In genomic region chr21:44485796-44486195, GRCh38 we compare ENCODE assay signal across 12 cellular contexts. TPM values are rescaled to one million over a fixed set of nuclear protein-coding genes. Genes with fewer than 3 reads are reported as not detected.
A peak's percentile ranks its signal among the peaks of the same experiment; 100 is the strongest.
DNase-seq lines count a peak whose midpoint lies in the region; ATAC-seq and TF ChIP-seq lines count a peak whose summit lies in the region.
"Had no signal": no experiment of that assay in that cellular context is flagged by ENCODE, and none has a peak within 500 bp of the region (broad histone marks: within the 10 kb centered on the region; RNA-seq: fewer than 3 reads in every experiment).

No MANE protein-coding gene starts in this region.

- ATAC-seq in activated CD8-positive, alpha-beta T cell treated with anti-CD3 and anti-CD28 coated beads, Interleukin-2, amount 10 ng/mL, durations not matched to agents 7 days and 5 days, result peak; percentile 37

- H3K4me3 Mint-ChIP-seq in activated CD8-positive, alpha-beta T cell treated with anti-CD3 and anti-CD28 coated beads, Interleukin-2, amount 10 ng/mL, durations not matched to agents 7 days and 5 days, result peak overlapping the region; percentile 70

- H3K9ac ChIP-seq in iPS-20b (ENCODE audit: low read depth, low read length), result peak overlapping the region; percentile 24; the same call in 1 of the 2 replicates

- POLR2A ChIA-PET in activated CD8-positive, alpha-beta T cell treated with anti-CD3 and anti-CD28 coated beads, Interleukin-2, amount 10 ng/mL, durations not matched to agents 7 days and 5 days (lab: Charles Lee), result no interaction called here

- H3K9me3 Mint-ChIP-seq in activated CD8-positive, alpha-beta T cell treated with anti-CD3 and anti-CD28 coated beads, Interleukin-2, amount 10 ng/mL, durations not matched to agents 7 days and 5 days (ENCODE audit: insufficient read depth), result no peaks in the 10 kb centered on the region
- H3K9me3 Mint-ChIP-seq: activated naive CD4-positive, alpha-beta T cell treated with anti-CD3 and anti-CD28 coated beads, Interleukin-2, amount 50 U/mL, for 72 hours had no signal

- no peaks in the 10 kb centered on the region; the same call in 1 of the 2 replicates for H3K4me1 ChIP-seq in iPS-20b (ENCODE audit: insufficient read depth, low read length)
- no peaks in the 10 kb centered on the region for H3K4me1 ChIP-seq in sigmoid colon
- H3K4me1 ChIP-seq: heart right ventricle had no signal

- no peak for TF ChIP-seq CTCF in sigmoid colon (IDR thresholded peaks at IDR 0.05)

- H3K36me3 Mint-ChIP-seq in activated CD8-positive, alpha-beta T cell treated with anti-CD3 and anti-CD28 coated beads, Interleukin-2, amount 10 ng/mL, durations not matched to agents 7 days and 5 days (ENCODE audit: low read depth), result no peaks in the 10 kb centered on the region
- H3K36me3 Mint-ChIP-seq: activated naive CD4-positive, alpha-beta T cell treated with anti-CD3 and anti-CD28 coated beads, Interleukin-2, amount 50 U/mL, for 72 hours had no signal

- H3K27me3 Mint-ChIP-seq in activated CD8-positive, alpha-beta T cell treated with anti-CD3 and anti-CD28 coated beads, Interleukin-2, amount 10 ng/mL, durations not matched to agents 7 days and 5 days (ENCODE audit: low read depth), result peaks cover 4% of the 10 kb centered on the region

- intact Hi-C loops in sigmoid colon (cut with DNase I), result no loop called here

- peak overlapping the region; percentile 60; the same call in 1 of the 2 replicates for H3K4me3 ChIP-seq in iPS-20b (ENCODE audit: low read length)
- H3K4me3 ChIP-seq in sigmoid colon, result peak overlapping the region; percentile 4 to 47 (median 32)

- no peaks in the 10 kb centered on the region for H3K27me3 ChIP-seq in iPS-20b (ENCODE audit: insufficient read depth, low read length)
- H3K27me3 ChIP-seq in sigmoid colon, result peaks cover 0 to 8% (median 0%) of the 10 kb centered on the region in 3 donors

- no peak for TF ChIP-seq EP300 in sigmoid colon (IDR thresholded peaks at IDR 0.05)

- DNase-seq in NCI-H2029 treated with DMSO at 0.1 percent for 48 hours (lab: John Stamatoyannopoulos, UW) (peak; percentile 34), NCI-H2029 (lab: John Stamatoyannopoulos, UW) (no peak), sigmoid colon (no peak), occipital lobe (lab: John Stamatoyannopoulos, UW) (no peak), SK-N-DZ (ENCODE audit: low spot score) (no peak), T-helper 2 cell (no peak)
- no peak for DNase-seq in activated CD8-positive, alpha-beta T cell treated with anti-CD3 and anti-CD28 coated beads, Interleukin-2, amount 10 ng/mL, durations not matched to agents 7 days and 5 days
- DNase-seq: heart right ventricle, NCI-H510A had no signal

- 69 to 83% methylated on average over 10 of the region's 10 CpGs for WGBS in sigmoid colon, 2 donors

- H3K9me3 ChIP-seq in iPS-20b (ENCODE audit: insufficient read depth, low read depth, low read length) (no peaks in the 10 kb centered on the region; the same call in 1 of the 2 replicates), sigmoid colon (no peaks in the 10 kb centered on the region)

- no peak overlapping the region for H3K27ac ChIP-seq in iPS-20b (ENCODE audit: low read length)
- peak overlapping the region in 3 of 4 donors; percentile 4 to 49 (median 40) for H3K27ac ChIP-seq in sigmoid colon
- H3K27ac ChIP-seq: 22Rv1 had no signal

- CTCF ChIA-PET in activated CD8-positive, alpha-beta T cell treated with anti-CD3 and anti-CD28 coated beads, Interleukin-2, amount 10 ng/mL, durations not matched to agents 7 days and 5 days (lab: Charles Lee), result no interaction called here

- H3K36me3 ChIP-seq in iPS-20b (ENCODE audit: insufficient read depth, low read depth, low read length) (no peaks in the 10 kb centered on the region), sigmoid colon (no peaks in the 10 kb centered on the region)
- H3K36me3 ChIP-seq: heart right ventricle had no signal

- TF ChIP-seq POLR2A in sigmoid colon (IDR thresholded peaks at IDR 0.05), result no peak

- H3K4me1 Mint-ChIP-seq in activated CD8-positive, alpha-beta T cell treated with anti-CD3 and anti-CD28 coated beads, Interleukin-2, amount 10 ng/mL, durations not matched to agents 7 days and 5 days (ENCODE audit: low read depth), result peaks cover 10% of the 10 kb centered on the region

- no peak overlapping the region for H3K27ac Mint-ChIP-seq in activated CD8-positive, alpha-beta T cell treated with anti-CD3 and anti-CD28 coated beads, Interleukin-2, amount 10 ng/mL, durations not matched to agents 7 days and 5 days
- H3K27ac Mint-ChIP-seq: activated naive CD4-positive, alpha-beta T cell treated with anti-CD3 and anti-CD28 coated beads, Interleukin-2, amount 50 U/mL, for 72 hours had no signal

RNA-seq across cellular contexts. Expression of gene LRRC3, which starts 30.5 kb away (rescaled TPM):
- 1 to 10 TPM; 3.2 to 3.4 TPM for total RNA-seq in activated CD8-positive, alpha-beta T cell treated with anti-CD3 and anti-CD28 coated beads, Interleukin-2, amount 10 ng/mL, durations not matched to agents 7 days and 5 days
- 1 to 10 TPM; 3.9 to 7.1 (median 5.4) TPM for total RNA-seq in sigmoid colon
- polyA plus RNA-seq in sigmoid colon, result 1 to 10 TPM in 1 of 3 donors, under 1 TPM in 2; under 0.01 to 2.9 (median 0.46) TPM
- total RNA-seq in occipital lobe, result 4.8 TPM
- polyA plus RNA-seq in SK-N-DZ (2014; cell fraction: cytosol; rRNA removed), result 0.01 and 0.09 TPM in 2 replicates
- polyA plus RNA-seq in SK-N-DZ (2014; cell fraction: nucleus; rRNA removed), result 0.09 TPM in 1 of 2 replicates, not detected in the other

RNA-seq across cellular contexts. Expression of gene KRTAP10-1, which starts 54.2 kb away (rescaled TPM):
- total RNA-seq in activated CD8-positive, alpha-beta T cell treated with anti-CD3 and anti-CD28 coated beads, Interleukin-2, amount 10 ng/mL, durations not matched to agents 7 days and 5 days, result not detected
- total RNA-seq in sigmoid colon (not detected), occipital lobe (not detected)
- not detected for polyA plus RNA-seq in sigmoid colon
- not detected in 2 replicates for polyA plus RNA-seq in SK-N-DZ (2014; cell fraction: cytosol; rRNA removed)
- not detected in 2 replicates for polyA plus RNA-seq in SK-N-DZ (2014; cell fraction: nucleus; rRNA removed)
- total RNA-seq: activated naive CD4-positive, alpha-beta T cell treated with anti-CD3 and anti-CD28 coated beads, Interleukin-2, amount 50 U/mL, for 72 hours; heart right ventricle had no signal
- polyA plus RNA-seq: heart right ventricle had no signal
